In the genomic region with DNA sequence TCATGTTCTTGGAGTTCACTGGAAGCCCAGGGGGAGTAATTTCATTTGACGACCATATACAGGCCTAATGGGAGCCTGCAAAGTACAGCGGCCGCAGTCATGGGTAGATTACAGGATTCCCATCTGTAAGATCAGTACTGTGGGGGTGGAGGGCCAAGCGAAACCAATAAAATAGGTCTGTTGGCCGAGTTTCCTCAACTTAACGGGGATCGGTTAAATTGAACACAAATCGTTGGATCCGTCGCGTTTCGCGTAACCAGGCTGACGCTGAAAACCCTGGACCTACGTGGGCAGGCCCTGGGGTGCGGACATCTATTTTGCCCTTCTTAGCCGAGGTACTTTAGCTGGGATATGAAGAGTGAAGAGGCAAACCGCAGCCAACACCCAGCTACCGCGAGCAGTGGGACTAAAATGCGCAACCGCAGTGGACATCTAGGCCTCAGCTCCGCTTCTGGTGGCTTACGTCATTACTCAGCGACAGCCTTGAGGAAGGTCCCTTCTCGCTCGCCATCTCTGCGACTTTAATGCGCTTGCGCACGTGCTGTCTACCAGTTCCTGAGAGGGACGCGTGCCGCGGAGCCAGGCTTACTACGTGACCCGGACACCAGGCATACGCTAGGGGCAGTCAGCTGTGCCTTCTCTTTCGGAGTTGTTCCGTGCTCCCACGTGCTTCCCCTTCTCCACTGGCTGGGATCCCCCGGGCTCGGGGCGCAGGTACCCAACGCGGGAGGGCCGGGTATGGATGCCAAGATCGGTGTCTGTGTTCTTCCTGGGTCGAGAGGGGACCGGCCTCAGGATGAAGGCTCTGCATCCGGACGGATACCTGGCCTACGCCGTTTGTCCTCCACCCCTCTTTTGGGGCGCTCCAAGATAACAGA, we compare ENCODE assay signal across 8 cellular contexts. TPM values are rescaled to one million over a fixed set of nuclear protein-coding genes. Genes with fewer than 3 reads are reported as not detected.
A peak's percentile ranks its signal among the peaks of the same experiment; 100 is the strongest.
DNase-seq lines count a peak whose midpoint lies in the region; ATAC-seq and TF ChIP-seq lines count a peak whose summit lies in the region.

A gene (plus strand): TSS at position 551 of the 878 bp plus-strand sequence. CDS start 2,597 bp downstream, outside the sequence.

- H3K9me2 ChIP-seq in PC-3 (replicated peaks; ENCODE audit: low read length): no peaks in the 10 kb centered on the region

- no peaks in the 10 kb centered on the region for H3K27me3 ChIP-seq in PC-3 (ENCODE audit: low read length)

- H3K79me2 ChIP-seq in PC-3 (ENCODE audit: low read length): peaks cover 48% of the 10 kb centered on the region

- H3K4me3 ChIP-seq in Jurkat, Clone E6-1 (ENCODE audit: low read length): peak within 1 kb of the TSS; percentile 95
- H3K4me3 ChIP-seq in PC-3 (ENCODE audit: low read length): peak within 1 kb of the TSS; percentile 85

- peak within 1 kb of the TSS; percentile 88 for H3K27ac ChIP-seq in PC-3 (ENCODE audit: low read length)
- H3K27ac ChIP-seq in epithelial cell of prostate: peak within 1 kb of the TSS; percentile 86

- H3K9me3 ChIP-seq in PC-3 (ENCODE audit: low read length): no peaks in the 10 kb centered on the region

- H3K9ac ChIP-seq in PC-3 (ENCODE audit: low read length): peak within 1 kb of the TSS; percentile 97

- ATAC-seq in GM21619 (IDR thresholded peaks at IDR 0.05; ENCODE audit: unreplicated experiment): peak; percentile 86
- ATAC-seq in PC-3: peak; percentile 87

- H3K36me3 ChIP-seq in PC-3 (ENCODE audit: low read depth, low read length): peaks cover 27% of the 10 kb centered on the region; the same call in 1 of the 2 replicates

- intact Hi-C loops in PC-3 (cut with micrococcal nuclease): loop anchor here (1.0 to 2.0 kb wide), 3 partner anchors 54 to 253 kb away; a partner anchor contains a TSS

- DNase-seq in DMS53 treated with DMSO at 0.1 percent for 48 hours (lab: John Stamatoyannopoulos, UW; ENCODE audit: unreplicated experiment): peak; percentile 92
- DNase-seq in Jurkat, Clone E6-1 (ENCODE audit: low read depth, low spot score): peak; percentile 99
- DNase-seq in PC-3: peak; percentile 98
- peak; percentile 93 for DNase-seq in activated T-cell treated with anti-CD3 and anti-CD28 coated beads for 48 hours (ENCODE audit: low read depth)
- peak; percentile 96 for DNase-seq in epithelial cell of prostate (ENCODE audit: low read depth, low spot score)
- DNase-seq in mucosa of gallbladder (ENCODE audit: low spot score): peak; percentile 98
- DNase-seq in stimulated activated CD8-positive, alpha-beta memory T cell treated with anti-CD3 and anti-CD28 coated beads, Interleukin-4, amount 100 ng/mL, for 4 hours (ENCODE audit: low read depth in 2 of 2, low spot score in 1 of 2): peak; percentile 93 to 95

- CTCF ChIA-PET in PC-3 (lab: Charles Lee): interaction anchor here (0.6 kb wide), 1 partner anchor 54 kb away, joined by 5 read pairs; a partner anchor contains a TSS

- peak within 1 kb of the TSS; percentile 69 for H2AFZ ChIP-seq in PC-3 (ENCODE audit: low read length)

- POLR2A ChIA-PET in PC-3 (lab: Charles Lee; ENCODE audit: unreplicated experiment): interaction anchor here (0.5 to 0.6 kb wide), 3 partner anchors 9 to 97 kb away, joined by 3 read pairs; no protein-coding TSS in a partner anchor

- peaks cover 4% of the 10 kb centered on the region for H3F3A ChIP-seq in PC-3 (ENCODE audit: low read length, unreplicated experiment)

- no peak for TF ChIP-seq CTCF in PC-3 (conservative IDR thresholded peaks at IDR 0.05; ENCODE audit: low read depth, low read length)

- 0 out of 2 replicates have a peak, but pooled peaks cover 4% of the 10 kb centered on the region for H4K20me1 ChIP-seq in PC-3 (ENCODE audit: low read length)

- peaks cover 19% of the 10 kb centered on the region for H3K4me1 ChIP-seq in PC-3 (ENCODE audit: insufficient read depth, low read length)

- peak within 1 kb of the TSS; percentile 98 for H3K4me2 ChIP-seq in PC-3 (ENCODE audit: low read length)

- TSS peak; percentile 98 for BruUV-seq in PC-3 (replicated peaks; lab: Mats Ljungman, UMichigan)

RNA-seq across cellular contexts. Expression of the gene that starts here (rescaled TPM):
- 87.6 TPM for polyA plus RNA-seq in Jurkat, Clone E6-1 (2012; ENCODE audit: insufficient read depth, insufficient read length)
- total RNA-seq in PC-3 (2014; rRNA removed): 48.7 and 55.9 TPM in 2 replicates
- 31.6 TPM for total RNA-seq in mucosa of gallbladder

Comparison
In these comparisons a context has a peak if more than half of its experiments do, and no peak if none do; other contexts are left out.
1. Peak in every context shown above with its lines: DNase-seq, ATAC-seq, H3K4me3 ChIP-seq and H3K27ac ChIP-seq.